8 cellular contexts compared by ENCODE assay signal in the genomic region with DNA sequence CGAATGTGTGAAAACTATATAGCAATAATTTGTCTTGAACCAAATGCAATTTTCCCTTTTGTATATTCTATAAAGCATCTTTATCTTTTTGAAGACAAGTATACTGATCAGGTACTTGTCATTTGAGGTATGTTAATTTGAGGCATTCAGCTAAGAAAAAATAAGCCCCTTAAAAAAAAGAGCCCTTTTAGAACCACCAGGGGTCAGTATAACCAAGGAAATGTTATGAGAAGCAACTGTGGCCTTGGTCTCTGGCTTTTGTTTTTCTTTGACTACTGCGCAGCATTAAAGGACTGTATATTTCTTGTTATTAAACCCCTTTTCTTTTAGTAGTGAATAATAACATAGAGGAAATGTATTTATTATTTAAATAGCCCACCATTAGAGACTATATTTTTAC. TPM values are rescaled to one million over a fixed set of nuclear protein-coding genes. Genes with fewer than 3 reads are reported as not detected.
DNase-seq lines count a peak whose midpoint lies in the region; ATAC-seq and TF ChIP-seq lines count a peak whose summit lies in the region.

No MANE protein-coding gene starts in this region.

- no peaks in the 10 kb centered on the region for H3K36me3 ChIP-seq in trophoblast cell (ENCODE audit: control insufficient read depth in 1 of 2, insufficient read depth in 2 of 2, low read length in 2 of 2)

- DNase-seq in activated CD8-positive, alpha-beta memory T cell treated with anti-CD3 and anti-CD28 coated beads, Interleukin-2, amount 10 ng/mL, durations not matched to agents 7 days and 5 days: no peak
- DNase-seq in activated CD8-positive, alpha-beta memory T cell treated with anti-CD3 and anti-CD28 coated beads for 24 hours: no peak
- DNase-seq in HFF-Myc (ENCODE audit: extremely low read depth, low read depth) (peak; percentile 63), NCI-H128 (lab: John Stamatoyannopoulos, UW; ENCODE audit: unreplicated experiment) (peak; percentile 35), SW 1271 (lab: John Stamatoyannopoulos, UW) (peak; percentile 23 to 65), foreskin fibroblast (peak; percentile 24 to 79), trophoblast cell (peak; percentile 17 to 86)
- DNase-seq in stimulated activated CD4-positive, alpha-beta T cell treated with anti-CD3 and anti-CD28 coated beads, Interleukin-2, amount 100 ng/mL, for 48 hours: no peak

- H3K27ac ChIP-seq in trophoblast cell (ENCODE audit: low read depth, low read length): no peak overlapping the region

- H3K9me3 ChIP-seq in trophoblast cell (ENCODE audit: insufficient read depth, low read depth, low read length): no peaks in the 10 kb centered on the region

- no peak overlapping the region for H3K4me3 Mint-ChIP-seq in activated CD8-positive, alpha-beta memory T cell treated with anti-CD3 and anti-CD28 coated beads, Interleukin-2, amount 10 ng/mL, durations not matched to agents 7 days and 5 days

- H2BK12ac ChIP-seq in trophoblast cell (ENCODE audit: low read length): no peak overlapping the region

- H3K9ac ChIP-seq in trophoblast cell (ENCODE audit: low read length): no peak overlapping the region

- H3K4me3 ChIP-seq in HFF-Myc (replicated peaks; ENCODE audit: low read depth, low read length) (no peak overlapping the region), foreskin fibroblast (ENCODE audit: low read depth in 1 of 2, low read length in 2 of 2) (no peak overlapping the region), trophoblast cell (ENCODE audit: low read depth, low read length) (no peak overlapping the region)

- H3K14ac ChIP-seq in trophoblast cell (ENCODE audit: low read length): no peak overlapping the region

- no peaks in the 10 kb centered on the region for H3K4me1 ChIP-seq in trophoblast cell (ENCODE audit: control insufficient read depth in 1 of 2, insufficient read depth in 2 of 2, low read length in 2 of 2)

- H3K79me1 ChIP-seq in trophoblast cell (ENCODE audit: low read length): no peaks in the 10 kb centered on the region

- TF ChIP-seq CTCF in HFF-Myc (IDR thresholded peaks at IDR 0.05; ENCODE audit: low read depth, low read length, missing control alignments) (peak; percentile 59), foreskin fibroblast (IDR thresholded peaks at IDR 0.05; ENCODE audit: low read depth, low read length) (peak; percentile 67)

- H3K27ac Mint-ChIP-seq in activated CD8-positive, alpha-beta memory T cell treated with anti-CD3 and anti-CD28 coated beads, Interleukin-2, amount 10 ng/mL, durations not matched to agents 7 days and 5 days: no peak overlapping the region

- no peak overlapping the region for H2AFZ ChIP-seq in trophoblast cell (ENCODE audit: insufficient read depth, low read length, poor library complexity)

- H4K12ac ChIP-seq in trophoblast cell (ENCODE audit: low read depth, low read length): no peak overlapping the region

- H3K4me1 Mint-ChIP-seq in activated CD8-positive, alpha-beta memory T cell treated with anti-CD3 and anti-CD28 coated beads, Interleukin-2, amount 10 ng/mL, durations not matched to agents 7 days and 5 days: no peaks in the 10 kb centered on the region

- H4K91ac ChIP-seq in trophoblast cell (ENCODE audit: low read depth, low read length): no peak overlapping the region

- no peak overlapping the region for H4K8ac ChIP-seq in trophoblast cell (ENCODE audit: low read depth, low read length)

- H3K79me2 ChIP-seq in trophoblast cell (ENCODE audit: control insufficient read depth, insufficient read depth, low read length, poor library complexity): no peaks in the 10 kb centered on the region

- CTCF ChIA-PET in activated CD8-positive, alpha-beta memory T cell treated with anti-CD3 and anti-CD28 coated beads, Interleukin-2, amount 10 ng/mL, durations not matched to agents 7 days and 5 days (lab: Charles Lee): interaction anchor here (0.8 to 4.8 kb wide), 11 partner anchors 9 to 1470 kb away, joined by 3 to 50 read pairs (median 3); a partner anchor contains a TSS

- no peak overlapping the region for H3K4ac ChIP-seq in trophoblast cell (ENCODE audit: low read depth, low read length)

- no peaks in the 10 kb centered on the region for H3K27me3 Mint-ChIP-seq in activated CD8-positive, alpha-beta memory T cell treated with anti-CD3 and anti-CD28 coated beads, Interleukin-2, amount 10 ng/mL, durations not matched to agents 7 days and 5 days

- H3K18ac ChIP-seq in trophoblast cell (ENCODE audit: low read length): no peak overlapping the region

- ATAC-seq in activated CD8-positive, alpha-beta memory T cell treated with anti-CD3 and anti-CD28 coated beads, Interleukin-2, amount 10 ng/mL, durations not matched to agents 7 days and 5 days: peak; percentile 58

- H2BK5ac ChIP-seq in trophoblast cell (ENCODE audit: low read depth, low read length, poor library complexity): no peak overlapping the region

- H3K23ac ChIP-seq in trophoblast cell (ENCODE audit: low read length): no peak overlapping the region

- H2BK120ac ChIP-seq in trophoblast cell (ENCODE audit: insufficient read depth, low read length, poor library complexity): no peak overlapping the region

- WGBS in trophoblast cell (ENCODE audit: extremely low coverage, insufficient coverage, insufficient read length): no CpG with 5 or more reads among the region's 2 CpGs

- no peaks in the 10 kb centered on the region for H3K27me3 ChIP-seq in trophoblast cell (ENCODE audit: insufficient read depth, low read length)

- no peaks in the 10 kb centered on the region for H3K9me3 Mint-ChIP-seq in activated CD8-positive, alpha-beta memory T cell treated with anti-CD3 and anti-CD28 coated beads, Interleukin-2, amount 10 ng/mL, durations not matched to agents 7 days and 5 days (ENCODE audit: low read depth)

- H2AK5ac ChIP-seq in trophoblast cell (ENCODE audit: low read length): no peak overlapping the region

- no peak overlapping the region for H3K4me2 ChIP-seq in trophoblast cell (ENCODE audit: low read length)

- no peaks in the 10 kb centered on the region for H3K36me3 Mint-ChIP-seq in activated CD8-positive, alpha-beta memory T cell treated with anti-CD3 and anti-CD28 coated beads, Interleukin-2, amount 10 ng/mL, durations not matched to agents 7 days and 5 days

RNA-seq across cellular contexts. Expression of a gene that starts 43.1 kb away (rescaled TPM):
- total RNA-seq in activated CD8-positive, alpha-beta memory T cell treated with anti-CD3 and anti-CD28 coated beads, Interleukin-2, amount 10 ng/mL, durations not matched to agents 7 days and 5 days: 10 to 100 TPM in 1 of 2 experiments, 1 to 10 TPM in 1; 1.7 to 11.2 TPM
- 0.31 and 0.33 TPM in 2 replicates for polyA plus RNA-seq in trophoblast cell (2013)

Comparison
In these comparisons a context has a peak if more than half of its experiments do, and no peak if none do; other contexts are left out.
1. DNase-seq: peak in HFF-Myc (single experiment), NCI-H128 (single experiment), SW 1271 (2 of 2), foreskin fibroblast (2 of 2) and trophoblast cell (2 of 2); none in activated CD8-positive, alpha-beta memory T cell treated with anti-CD3 and anti-CD28 coated beads, Interleukin-2, amount 10 ng/mL, durations not matched to agents 7 days and 5 days (single experiment), activated CD8-positive, alpha-beta memory T cell treated with anti-CD3 and anti-CD28 coated beads for 24 hours (single experiment) and stimulated activated CD4-positive, alpha-beta T cell treated with anti-CD3 and anti-CD28 coated beads, Interleukin-2, amount 100 ng/mL, for 48 hours (0 of 2).